Comparison of ENCODE assay signal across 1 cellular context in the genomic region with DNA sequence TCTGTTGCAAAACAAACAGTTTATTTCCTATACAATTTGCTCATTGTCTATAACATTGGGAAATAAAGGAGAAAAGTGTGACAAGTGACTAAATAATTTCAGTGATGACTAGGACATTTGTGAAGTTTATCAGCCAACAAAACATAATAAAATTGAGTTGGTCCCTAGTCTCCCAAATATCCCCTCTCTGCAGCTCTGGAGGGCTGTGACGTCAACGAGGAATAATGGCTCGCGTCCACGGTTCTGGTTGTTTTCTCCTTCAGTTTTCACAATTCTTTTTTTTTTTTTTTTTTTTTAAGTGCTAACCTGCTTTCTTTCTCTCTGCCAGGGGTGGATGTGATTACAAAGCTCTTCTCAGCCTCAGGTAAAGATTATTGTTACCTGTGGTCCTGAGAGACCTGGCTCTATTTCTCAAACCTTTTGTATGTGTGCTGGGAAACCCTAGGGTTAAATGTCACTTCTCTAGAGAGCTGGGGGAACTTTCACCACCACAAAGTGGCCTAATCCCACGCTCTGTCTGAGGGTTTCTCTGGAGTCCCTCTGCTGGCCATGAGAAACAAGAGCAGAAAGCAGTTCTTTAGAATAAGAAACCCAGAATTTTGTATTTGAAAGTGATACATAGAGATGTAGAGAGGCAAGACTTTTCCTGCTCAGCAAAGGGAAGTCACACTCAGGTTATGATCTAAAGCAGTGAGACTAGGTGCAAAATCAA.
TF ChIP-seq lines count a peak whose summit lies in the region.

No MANE protein-coding gene starts in this region.

TF ChIP-seq in H1, 55 proteins besides CTCF, POLR2A, EP300 and RAD21 (continued from another document):
- TF ChIP-seq, protein P1, sequence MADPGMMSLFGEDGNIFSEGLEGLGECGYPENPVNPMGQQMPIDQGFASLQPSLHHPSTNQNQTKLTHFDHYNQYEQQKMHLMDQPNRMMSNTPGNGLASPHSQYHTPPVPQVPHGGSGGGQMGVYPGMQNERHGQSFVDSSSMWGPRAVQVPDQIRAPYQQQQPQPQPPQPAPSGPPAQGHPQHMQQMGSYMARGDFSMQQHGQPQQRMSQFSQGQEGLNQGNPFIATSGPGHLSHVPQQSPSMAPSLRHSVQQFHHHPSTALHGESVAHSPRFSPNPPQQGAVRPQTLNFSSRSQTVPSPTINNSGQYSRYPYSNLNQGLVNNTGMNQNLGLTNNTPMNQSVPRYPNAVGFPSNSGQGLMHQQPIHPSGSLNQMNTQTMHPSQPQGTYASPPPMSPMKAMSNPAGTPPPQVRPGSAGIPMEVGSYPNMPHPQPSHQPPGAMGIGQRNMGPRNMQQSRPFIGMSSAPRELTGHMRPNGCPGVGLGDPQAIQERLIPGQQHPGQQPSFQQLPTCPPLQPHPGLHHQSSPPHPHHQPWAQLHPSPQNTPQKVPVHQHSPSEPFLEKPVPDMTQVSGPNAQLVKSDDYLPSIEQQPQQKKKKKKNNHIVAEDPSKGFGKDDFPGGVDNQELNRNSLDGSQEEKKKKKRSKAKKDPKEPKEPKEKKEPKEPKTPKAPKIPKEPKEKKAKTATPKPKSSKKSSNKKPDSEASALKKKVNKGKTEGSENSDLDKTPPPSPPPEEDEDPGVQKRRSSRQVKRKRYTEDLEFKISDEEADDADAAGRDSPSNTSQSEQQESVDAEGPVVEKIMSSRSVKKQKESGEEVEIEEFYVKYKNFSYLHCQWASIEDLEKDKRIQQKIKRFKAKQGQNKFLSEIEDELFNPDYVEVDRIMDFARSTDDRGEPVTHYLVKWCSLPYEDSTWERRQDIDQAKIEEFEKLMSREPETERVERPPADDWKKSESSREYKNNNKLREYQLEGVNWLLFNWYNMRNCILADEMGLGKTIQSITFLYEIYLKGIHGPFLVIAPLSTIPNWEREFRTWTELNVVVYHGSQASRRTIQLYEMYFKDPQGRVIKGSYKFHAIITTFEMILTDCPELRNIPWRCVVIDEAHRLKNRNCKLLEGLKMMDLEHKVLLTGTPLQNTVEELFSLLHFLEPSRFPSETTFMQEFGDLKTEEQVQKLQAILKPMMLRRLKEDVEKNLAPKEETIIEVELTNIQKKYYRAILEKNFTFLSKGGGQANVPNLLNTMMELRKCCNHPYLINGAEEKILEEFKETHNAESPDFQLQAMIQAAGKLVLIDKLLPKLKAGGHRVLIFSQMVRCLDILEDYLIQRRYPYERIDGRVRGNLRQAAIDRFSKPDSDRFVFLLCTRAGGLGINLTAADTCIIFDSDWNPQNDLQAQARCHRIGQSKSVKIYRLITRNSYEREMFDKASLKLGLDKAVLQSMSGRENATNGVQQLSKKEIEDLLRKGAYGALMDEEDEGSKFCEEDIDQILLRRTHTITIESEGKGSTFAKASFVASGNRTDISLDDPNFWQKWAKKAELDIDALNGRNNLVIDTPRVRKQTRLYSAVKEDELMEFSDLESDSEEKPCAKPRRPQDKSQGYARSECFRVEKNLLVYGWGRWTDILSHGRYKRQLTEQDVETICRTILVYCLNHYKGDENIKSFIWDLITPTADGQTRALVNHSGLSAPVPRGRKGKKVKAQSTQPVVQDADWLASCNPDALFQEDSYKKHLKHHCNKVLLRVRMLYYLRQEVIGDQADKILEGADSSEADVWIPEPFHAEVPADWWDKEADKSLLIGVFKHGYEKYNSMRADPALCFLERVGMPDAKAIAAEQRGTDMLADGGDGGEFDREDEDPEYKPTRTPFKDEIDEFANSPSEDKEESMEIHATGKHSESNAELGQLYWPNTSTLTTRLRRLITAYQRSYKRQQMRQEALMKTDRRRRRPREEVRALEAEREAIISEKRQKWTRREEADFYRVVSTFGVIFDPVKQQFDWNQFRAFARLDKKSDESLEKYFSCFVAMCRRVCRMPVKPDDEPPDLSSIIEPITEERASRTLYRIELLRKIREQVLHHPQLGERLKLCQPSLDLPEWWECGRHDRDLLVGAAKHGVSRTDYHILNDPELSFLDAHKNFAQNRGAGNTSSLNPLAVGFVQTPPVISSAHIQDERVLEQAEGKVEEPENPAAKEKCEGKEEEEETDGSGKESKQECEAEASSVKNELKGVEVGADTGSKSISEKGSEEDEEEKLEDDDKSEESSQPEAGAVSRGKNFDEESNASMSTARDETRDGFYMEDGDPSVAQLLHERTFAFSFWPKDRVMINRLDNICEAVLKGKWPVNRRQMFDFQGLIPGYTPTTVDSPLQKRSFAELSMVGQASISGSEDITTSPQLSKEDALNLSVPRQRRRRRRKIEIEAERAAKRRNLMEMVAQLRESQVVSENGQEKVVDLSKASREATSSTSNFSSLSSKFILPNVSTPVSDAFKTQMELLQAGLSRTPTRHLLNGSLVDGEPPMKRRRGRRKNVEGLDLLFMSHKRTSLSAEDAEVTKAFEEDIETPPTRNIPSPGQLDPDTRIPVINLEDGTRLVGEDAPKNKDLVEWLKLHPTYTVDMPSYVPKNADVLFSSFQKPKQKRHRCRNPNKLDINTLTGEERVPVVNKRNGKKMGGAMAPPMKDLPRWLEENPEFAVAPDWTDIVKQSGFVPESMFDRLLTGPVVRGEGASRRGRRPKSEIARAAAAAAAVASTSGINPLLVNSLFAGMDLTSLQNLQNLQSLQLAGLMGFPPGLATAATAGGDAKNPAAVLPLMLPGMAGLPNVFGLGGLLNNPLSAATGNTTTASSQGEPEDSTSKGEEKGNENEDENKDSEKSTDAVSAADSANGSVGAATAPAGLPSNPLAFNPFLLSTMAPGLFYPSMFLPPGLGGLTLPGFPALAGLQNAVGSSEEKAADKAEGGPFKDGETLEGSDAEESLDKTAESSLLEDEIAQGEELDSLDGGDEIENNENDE (IDR thresholded peaks at IDR 0.05; ENCODE audit: insufficient replicate concordance, low read length): no peak
- no peak for TF ChIP-seq CBX5 (IDR thresholded peaks at IDR 0.05; ENCODE audit: low read depth, low read length)
- no peak for TF ChIP-seq ZNF274 (IDR thresholded peaks at IDR 0.05; ENCODE audit: borderline replicate concordance, extremely low read depth, low read length)
- TF ChIP-seq SIRT6 (IDR thresholded peaks at IDR 0.05; ENCODE audit: low read length): no peak
- TF ChIP-seq, protein P2, sequence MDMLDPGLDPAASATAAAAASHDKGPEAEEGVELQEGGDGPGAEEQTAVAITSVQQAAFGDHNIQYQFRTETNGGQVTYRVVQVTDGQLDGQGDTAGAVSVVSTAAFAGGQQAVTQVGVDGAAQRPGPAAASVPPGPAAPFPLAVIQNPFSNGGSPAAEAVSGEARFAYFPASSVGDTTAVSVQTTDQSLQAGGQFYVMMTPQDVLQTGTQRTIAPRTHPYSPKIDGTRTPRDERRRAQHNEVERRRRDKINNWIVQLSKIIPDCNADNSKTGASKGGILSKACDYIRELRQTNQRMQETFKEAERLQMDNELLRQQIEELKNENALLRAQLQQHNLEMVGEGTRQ (IDR thresholded peaks at IDR 0.05; ENCODE audit: low read length): no peak
- TF ChIP-seq CHD2 (IDR thresholded peaks at IDR 0.05; ENCODE audit: low read length): no peak
- TF ChIP-seq EZH2 (IDR thresholded peaks at IDR 0.05; ENCODE audit: low read depth, low read length, severe bottlenecking): no peak
- TF ChIP-seq KDM5A (IDR thresholded peaks at IDR 0.05; ENCODE audit: low read length): no peak
